Comparison of ENCODE assay signal across 1 cellular context in genomic region chr20:49147269-49147668, GRCh38.
TF ChIP-seq lines count a peak whose summit lies in the region.

No MANE protein-coding gene starts in this region.

TF ChIP-seq in HCT116, 20 proteins besides CTCF, POLR2A, EP300 and RAD21 (continued from another document):
- TF ChIP-seq REST (IDR thresholded peaks at IDR 0.05; ENCODE audit: low read depth) (no peak), ATF3 (IDR thresholded peaks at IDR 0.05) (no peak), TCF7L2 (IDR thresholded peaks at IDR 0.05; ENCODE audit: borderline replicate concordance, extremely low read depth, insufficient read depth, insufficient read length) (no peak), EGR1 (IDR thresholded peaks at IDR 0.05; ENCODE audit: low read depth) (no peak), ZBTB33 (IDR thresholded peaks at IDR 0.05; ENCODE audit: extremely low read depth, insufficient replicate concordance, low read length) (no peak), FOSL1 (IDR thresholded peaks at IDR 0.05; ENCODE audit: low read depth) (no peak), ZNF274 (IDR thresholded peaks at IDR 0.05; ENCODE audit: low read depth, low read length) (no peak), YY1 (IDR thresholded peaks at IDR 0.05; ENCODE audit: extremely low read depth, insufficient replicate concordance, low read depth, low read length) (no peak), EZH2phosphoT487 (IDR thresholded peaks at IDR 0.05; ENCODE audit: borderline replicate concordance) (no peak), SRF (IDR thresholded peaks at IDR 0.05; ENCODE audit: low read depth) (no peak), POLR2AphosphoS5 (IDR thresholded peaks at IDR 0.05; ENCODE audit: low read depth, low read length) (no peak), CEBPB (IDR thresholded peaks at IDR 0.05; ENCODE audit: low read depth) (no peak), CBX3 (IDR thresholded peaks at IDR 0.05; ENCODE audit: low read depth) (no peak), MAX (IDR thresholded peaks at IDR 0.05) (no peak), JUND (IDR thresholded peaks at IDR 0.05) (no peak), EZH2 (IDR thresholded peaks at IDR 0.05) (no peak)
